35 cellular contexts compared by ENCODE assay signal in the genomic region with DNA sequence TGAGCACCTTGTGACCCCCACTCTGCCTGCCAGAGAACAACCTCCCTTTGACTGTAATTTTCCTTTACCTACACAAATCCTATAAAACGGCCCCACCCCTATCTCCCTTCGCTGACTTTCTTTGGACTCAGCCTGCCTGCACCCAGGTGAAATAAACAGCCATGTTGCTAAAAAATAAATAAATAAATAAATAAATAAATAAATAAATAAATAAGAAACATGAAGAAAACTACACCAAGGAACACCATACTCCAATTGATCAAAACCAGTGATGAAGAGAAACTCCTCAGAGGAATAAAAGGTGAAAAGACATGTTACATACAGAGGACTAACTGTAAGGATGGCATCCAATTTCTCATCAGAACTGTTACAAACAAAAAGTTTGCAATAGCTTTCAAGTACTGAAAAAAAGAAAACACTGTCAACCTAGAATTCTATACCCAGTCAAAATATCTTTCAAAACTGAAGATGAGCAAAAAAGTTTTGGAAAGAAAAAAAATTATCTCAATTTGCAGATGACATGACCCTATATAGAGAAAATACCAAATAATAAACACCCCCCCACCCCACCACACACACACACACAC. TPM values are rescaled to one million over a fixed set of nuclear protein-coding genes. Genes with fewer than 3 reads are reported as not detected.
"Had no signal": no experiment of that assay in that cellular context is flagged by ENCODE, and none has a peak within 500 bp of the region (broad histone marks: within the 10 kb centered on the region; RNA-seq: fewer than 3 reads in every experiment).

No MANE protein-coding gene starts in this region.

- DNase-seq: activated B cell treated with CpG ODN at 0.5 μM for 24 hours; activated CD4-positive, alpha-beta memory T cell treated with anti-CD3 and anti-CD28 coated beads for 36 hours; activated CD4-positive, alpha-beta T cell treated with anti-CD3 and anti-CD28 coated beads for 4 hours; activated CD4-positive, alpha-beta T cell treated with anti-CD3 and anti-CD28 coated beads, Interleukin-2, amount 10 ng/mL, durations not matched to agents 24 days and 14 days; activated CD4-positive, alpha-beta T cell treated with anti-CD3 and anti-CD28 coated beads, Interleukin-2, amount 50 U/mL, for 1 hour; activated CD4-positive, alpha-beta T cell treated with anti-CD3 and anti-CD28 coated beads, Interleukin-2, amount 50 U/mL, for 4 hours; activated CD4-positive, CD25-positive, alpha-beta regulatory T cell treated with anti-CD3 and anti-CD28 coated beads, Interleukin-2, amount 50 U/mL, for 72 hours; activated CD8-positive, alpha-beta memory T cell treated with anti-CD3 and anti-CD28 coated beads, Interleukin-2, amount 50 U/mL, for 4 hours; activated CD8-positive, alpha-beta T cell treated with anti-CD3 and anti-CD28 coated beads for 36 hours; activated effector memory CD4-positive, alpha-beta T cell treated with anti-CD3 and anti-CD28 coated beads, Interleukin-2, amount 50 U/mL, for 16 hours; activated gamma-delta T cell treated with Interleukin-2 at 50 U/mL for 16 hours; activated naive CD4-positive, alpha-beta T cell; activated naive CD4-positive, alpha-beta T cell treated with anti-CD3 and anti-CD28 coated beads for 36 hours; activated naive CD4-positive, alpha-beta T cell treated with anti-CD3 and anti-CD28 coated beads, Interleukin-2, amount 50 U/mL, for 16 hours; activated naive CD8-positive, alpha-beta T cell treated with anti-CD3 and anti-CD28 coated beads for 36 hours; activated T-cell treated with anti-CD3 and anti-CD28 coated beads for 4 hours; activated T-cell treated with anti-CD3 and anti-CD28 coated beads, Interleukin-2, amount 50 U/mL, for 1 hour; activated T-cell treated with anti-CD3 and anti-CD28 coated beads, Interleukin-2, amount 50 U/mL, for 4 hours; activated T-cell treated with anti-CD3 and anti-CD28 coated beads, Interleukin-2, amount 50 U/mL, for 72 hours; amygdala; anterior cingulate cortex; caudate nucleus; cerebellar nuclear complex; T-helper 1 cell; T-helper 2 cell; T-helper 9 cell had no signal

- ATAC-seq: activated CD8-positive, alpha-beta T cell treated with anti-CD3 and anti-CD28 coated beads for 36 hours; activated naive CD4-positive, alpha-beta T cell treated with anti-CD3 and anti-CD28 coated beads, Interleukin-2, amount 50 U/mL, for 72 hours; activated T-cell treated with anti-CD3 and anti-CD28 coated beads, Interleukin-2, amount 50 U/mL, for 4 hours; activated T-cell treated with anti-CD3 and anti-CD28 coated beads, Interleukin-2, amount 50 U/mL, for 72 hours; activated T-helper 17 cell treated with anti-CD3 and anti-CD28 coated beads, Interleukin-2, amount 50 U/mL, for 72 hours had no signal

- H3K4me1 ChIP-seq: ascending aorta had no signal

- H3K36me3 ChIP-seq: ascending aorta, cardiac muscle cell had no signal

- FAIRE-seq: bronchial epithelial cell, TTC549 had no signal

- H3K27ac ChIP-seq: ascending aorta, cardiac muscle cell, VCaP had no signal

- H3K27me3 ChIP-seq: ascending aorta, cardiac muscle cell had no signal

- H3K4me3 ChIP-seq: ascending aorta, cardiac muscle cell had no signal

RNA-seq across cellular contexts. Expression of a gene that starts 28.4 kb away (rescaled TPM):
- total RNA-seq: activated B cell treated with CpG ODN at 0.5 μM for 24 hours; activated CD8-positive, alpha-beta memory T cell treated with anti-CD3 and anti-CD28 coated beads for 36 hours; activated CD8-positive, alpha-beta T cell treated with anti-CD3 and anti-CD28 coated beads for 36 hours; activated naive CD4-positive, alpha-beta T cell treated with anti-CD3 and anti-CD28 coated beads for 36 hours; activated naive CD4-positive, alpha-beta T cell treated with anti-CD3 and anti-CD28 coated beads, Interleukin-2, amount 50 U/mL, for 72 hours; activated naive CD8-positive, alpha-beta T cell treated with anti-CD3 and anti-CD28 coated beads for 36 hours; activated T-cell treated with anti-CD3 and anti-CD28 coated beads, Interleukin-2, amount 50 U/mL, for 4 hours; activated T-cell treated with anti-CD3 and anti-CD28 coated beads, Interleukin-2, amount 50 U/mL, for 72 hours; activated T-helper 17 cell treated with anti-CD3 and anti-CD28 coated beads, Interleukin-2, amount 50 U/mL, for 72 hours; ascending aorta; bronchial epithelial cell; cardiac muscle cell; chondrocyte had no signal
- polyA plus RNA-seq: cardiac muscle cell had no signal
